Comparison of ENCODE assay signal across 8 cellular contexts in genomic region chrX:153334654-153335295, GRCh38. TPM values are rescaled to one million over a fixed set of nuclear protein-coding genes. Genes with fewer than 3 reads are reported as not detected.
DNase-seq lines count a peak whose midpoint lies in the region; ATAC-seq and FAIRE-seq lines count a peak whose summit lies in the region.

No MANE protein-coding gene starts in this region.

- DNase-seq in T-helper 1 cell: no peak
- DNase-seq in immature natural killer cell: no peak
- DNase-seq in NCI-H1436 (lab: John Stamatoyannopoulos, UW): no peak
- DNase-seq in urothelium cell line (ENCODE audit: low spot score): no peak

- H3K9me3 Mint-ChIP-seq in T-helper 1 cell treated with Interleukin-12 subunit alpha and Interleukin-12 subunit beta and Interleukin-4 antibody, amounts not matched to agents 30 μg/mL and 1 μg/mL, for 36 hours: no peaks in the 10 kb centered on the region
- H3K9me3 Mint-ChIP-seq in activated T-helper 17 cell treated with anti-CD3 and anti-CD28 coated beads, Interleukin-2, amount 50 U/mL, for 72 hours: no peaks in the 10 kb centered on the region
- H3K9me3 Mint-ChIP-seq in immature natural killer cell: peaks cover 0 to 4% (median 0%) of the 10 kb centered on the region in 6 donors

- no peak for ATAC-seq in activated T-helper 17 cell treated with anti-CD3 and anti-CD28 coated beads, Interleukin-2, amount 50 U/mL, for 72 hours (replicated peaks)
- ATAC-seq in HG03460 (IDR thresholded peaks at IDR 0.05; ENCODE audit: unreplicated experiment): no peak

- peaks cover 0 to 6% (median 0%) of the 10 kb centered on the region in 5 donors for H3K9me3 ChIP-seq in subcutaneous abdominal adipose tissue (ENCODE audit: control insufficient read depth in 5 of 5, low read length in 5 of 5)

- H3K27ac ChIP-seq in subcutaneous abdominal adipose tissue (ENCODE audit: low read depth, low read length): peak overlapping the region; percentile 30

- H3K4me1 ChIP-seq in subcutaneous abdominal adipose tissue (ENCODE audit: control insufficient read depth in 5 of 5, insufficient read depth in 5 of 5, low read length in 5 of 5): peaks cover 0 to 23% (median 13%) of the 10 kb centered on the region in 5 donors

- peaks cover 7% of the 10 kb centered on the region for H3K27me3 Mint-ChIP-seq in T-helper 1 cell treated with Interleukin-12 subunit alpha and Interleukin-12 subunit beta and Interleukin-4 antibody, amounts not matched to agents 30 μg/mL and 1 μg/mL, for 36 hours (ENCODE audit: low read depth)
- no peaks in the 10 kb centered on the region for H3K27me3 Mint-ChIP-seq in activated T-helper 17 cell treated with anti-CD3 and anti-CD28 coated beads, Interleukin-2, amount 50 U/mL, for 72 hours
- peaks cover 3 to 6% (median 4%) of the 10 kb centered on the region in 3 donors for H3K27me3 Mint-ChIP-seq in immature natural killer cell (ENCODE audit: low read depth in 3 of 3)

- peak overlapping the region; percentile 65 to 81 (median 76) for H3K4me3 ChIP-seq in subcutaneous abdominal adipose tissue (ENCODE audit: low read depth in 1 of 5, low read length in 5 of 5)

- peak overlapping the region; percentile 69 for H3K27ac Mint-ChIP-seq in T-helper 1 cell treated with Interleukin-12 subunit alpha and Interleukin-12 subunit beta and Interleukin-4 antibody, amounts not matched to agents 30 μg/mL and 1 μg/mL, for 36 hours
- peak overlapping the region; percentile 65 for H3K27ac Mint-ChIP-seq in activated T-helper 17 cell treated with anti-CD3 and anti-CD28 coated beads, Interleukin-2, amount 50 U/mL, for 72 hours
- peak overlapping the region in 4 of 6 donors; percentile 15 to 80 (median 62) for H3K27ac Mint-ChIP-seq in immature natural killer cell

- FAIRE-seq in urothelium cell line (lab: Jason Lieb, UNC): no peak

- H3K4me3 Mint-ChIP-seq in T-helper 1 cell treated with Interleukin-12 subunit alpha and Interleukin-12 subunit beta and Interleukin-4 antibody, amounts not matched to agents 30 μg/mL and 1 μg/mL, for 36 hours: peak overlapping the region; percentile 83
- peak overlapping the region; percentile 79 for H3K4me3 Mint-ChIP-seq in activated T-helper 17 cell treated with anti-CD3 and anti-CD28 coated beads, Interleukin-2, amount 50 U/mL, for 72 hours
- H3K4me3 Mint-ChIP-seq in immature natural killer cell: peak overlapping the region; percentile 71 to 89 (median 75)

- peak overlapping the region in 4 of 5 donors; percentile 47 to 81 (median 76) for H3K9ac ChIP-seq in subcutaneous abdominal adipose tissue (ENCODE audit: low read length in 5 of 5)

- peaks cover 26% of the 10 kb centered on the region for H3K36me3 Mint-ChIP-seq in T-helper 1 cell treated with Interleukin-12 subunit alpha and Interleukin-12 subunit beta and Interleukin-4 antibody, amounts not matched to agents 30 μg/mL and 1 μg/mL, for 36 hours (ENCODE audit: low read depth)
- H3K36me3 Mint-ChIP-seq in activated T-helper 17 cell treated with anti-CD3 and anti-CD28 coated beads, Interleukin-2, amount 50 U/mL, for 72 hours (ENCODE audit: low read depth): peaks cover 39% of the 10 kb centered on the region
- no peaks in the 10 kb centered on the region for H3K36me3 Mint-ChIP-seq in immature natural killer cell

- H3K4me1 Mint-ChIP-seq in T-helper 1 cell treated with Interleukin-12 subunit alpha and Interleukin-12 subunit beta and Interleukin-4 antibody, amounts not matched to agents 30 μg/mL and 1 μg/mL, for 36 hours (ENCODE audit: low read depth): peaks cover 40% of the 10 kb centered on the region
- H3K4me1 Mint-ChIP-seq in activated T-helper 17 cell treated with anti-CD3 and anti-CD28 coated beads, Interleukin-2, amount 50 U/mL, for 72 hours: peaks cover 21% of the 10 kb centered on the region
- H3K4me1 Mint-ChIP-seq in immature natural killer cell: peaks cover 26 to 33% of the 10 kb centered on the region in 2 donors

- H3K27me3 ChIP-seq in subcutaneous abdominal adipose tissue (ENCODE audit: control insufficient read depth in 5 of 5, insufficient read depth in 4 of 5, low read length in 5 of 5): peaks cover 0 to 8% (median 6%) of the 10 kb centered on the region in 5 donors

- H3K36me3 ChIP-seq in subcutaneous abdominal adipose tissue (ENCODE audit: control insufficient read depth in 5 of 5, insufficient read depth in 5 of 5, low read length in 5 of 5): peaks cover 0 to 12% (median 8%) of the 10 kb centered on the region in 5 donors

RNA-seq across cellular contexts. Expression of gene ZNF275, which starts 0.8 kb away (rescaled TPM):
- total RNA-seq in activated T-helper 17 cell treated with anti-CD3 and anti-CD28 coated beads, Interleukin-2, amount 50 U/mL, for 72 hours: 10 to 100 TPM; 16.6 to 20.8 TPM
- 1 to 10 TPM; 3.1 to 5.2 (median 3.2) TPM for polyA plus RNA-seq in immature natural killer cell

RNA-seq across cellular contexts. Expression of gene PNMA6F, which starts 13.2 kb away (rescaled TPM):
- total RNA-seq in activated T-helper 17 cell treated with anti-CD3 and anti-CD28 coated beads, Interleukin-2, amount 50 U/mL, for 72 hours: not detected
- not detected for polyA plus RNA-seq in immature natural killer cell
